16 cellular contexts compared by ENCODE assay signal in the genomic region with DNA sequence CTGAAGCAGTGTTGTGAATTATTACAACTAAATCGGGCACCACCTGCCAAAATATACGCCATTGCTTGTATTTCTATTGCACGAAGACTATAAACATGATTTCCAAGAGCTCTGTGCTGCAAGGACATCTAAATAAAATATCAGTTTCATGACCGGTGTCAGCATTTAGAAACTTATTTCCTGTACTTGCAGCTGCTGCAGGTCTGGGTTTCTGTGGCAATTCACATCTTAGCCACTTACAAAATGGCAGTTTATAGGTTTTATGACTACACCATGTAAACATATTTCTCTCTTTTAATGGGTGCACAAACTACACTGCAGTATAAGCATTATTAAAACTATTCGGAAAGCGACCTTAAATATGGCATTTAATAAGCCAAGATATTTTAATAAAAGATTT.
A peak's percentile ranks its signal among the peaks of the same experiment; 100 is the strongest.
DNase-seq lines count a peak whose midpoint lies in the region; ATAC-seq and TF ChIP-seq lines count a peak whose summit lies in the region.
"Had no signal": no experiment of that assay in that cellular context is flagged by ENCODE, and none has a peak within 500 bp of the region (broad histone marks: within the 10 kb centered on the region; RNA-seq: fewer than 3 reads in every experiment).

No MANE protein-coding gene starts in this region.

- H3K4me3 ChIP-seq in Jurkat, Clone E6-1 (ENCODE audit: low read length): no peak overlapping the region
- H3K4me3 ChIP-seq: A549, GM23248 had no signal

- TF ChIP-seq CTCF in VCaP (conservative IDR thresholded peaks at IDR 0.05): no peak

- H3K27ac ChIP-seq in VCaP: peak overlapping the region; percentile 40
- H3K27ac ChIP-seq: A549, GM23248 had no signal

- ATAC-seq in GM21360 (IDR thresholded peaks at IDR 0.05; ENCODE audit: unreplicated experiment) (no peak), GM21619 (IDR thresholded peaks at IDR 0.05; ENCODE audit: unreplicated experiment) (no peak)
- ATAC-seq: A549; CD8-positive, alpha-beta T cell; HCT116; HepG2 had no signal

- peak; percentile 20 for DNase-seq in DMS153 (lab: John Stamatoyannopoulos, UW)
- DNase-seq in Jurkat, Clone E6-1 (ENCODE audit: low read depth, low spot score): peak; percentile 18
- DNase-seq in NCI-H1417 (lab: John Stamatoyannopoulos, UW): peak in 2 of 3 experiments; percentile 36 to 80
- no peak for DNase-seq in activated CD4-positive, alpha-beta T cell treated with anti-CD3 and anti-CD28 coated beads, Interleukin-2, amount 50 U/mL, for 48 hours
- no peak for DNase-seq in NCI-H1436 treated with DMSO at 0.1 percent for 48 hours (lab: John Stamatoyannopoulos, UW)
- DNase-seq: CD8-positive, alpha-beta T cell; COR-L47; DMS53; GF-D8; GM23248 had no signal

Comparison
In these comparisons a context has a peak if more than half of its experiments do, and no peak if none do; other contexts are left out.
1. DNase-seq: peak in DMS153 (single experiment), Jurkat, Clone E6-1 (single experiment) and NCI-H1417 (2 of 3); none in activated CD4-positive, alpha-beta T cell treated with anti-CD3 and anti-CD28 coated beads, Interleukin-2, amount 50 U/mL, for 48 hours (0 of 2) and NCI-H1436 treated with DMSO at 0.1 percent for 48 hours (single experiment).